ENCODE assay signal across 8 cellular contexts in the genomic region with DNA sequence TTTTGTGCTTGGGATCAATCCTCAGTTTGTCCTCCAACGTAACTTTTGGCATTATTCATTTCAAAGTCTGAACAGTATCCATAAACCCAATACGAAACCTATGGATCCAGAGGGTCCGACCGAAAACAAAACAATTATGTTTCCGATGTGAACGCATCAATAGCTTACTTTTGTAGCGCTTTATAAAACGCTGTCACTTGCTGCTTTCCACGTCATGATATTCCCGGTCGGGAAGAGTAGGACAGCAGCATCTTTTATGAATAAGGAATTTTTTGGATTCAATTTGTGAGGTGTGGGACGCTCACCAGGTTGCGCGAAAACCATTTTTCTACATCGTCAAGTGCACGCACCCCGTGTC.
DNase-seq lines count a peak whose midpoint lies in the region; ATAC-seq and TF ChIP-seq lines count a peak whose summit lies in the region.

No MANE protein-coding gene starts in this region.

- H2AFZ ChIP-seq in trophoblast cell (ENCODE audit: insufficient read depth, low read length, poor library complexity), result no peak overlapping the region

- H3K36me3 ChIP-seq in Panc1 (ENCODE audit: control insufficient read depth, insufficient read depth, low read length) (peaks cover 8% of the 10 kb centered on the region; the same call in 1 of the 2 replicates), trophoblast cell (ENCODE audit: control insufficient read depth in 1 of 2, insufficient read depth in 2 of 2, low read length in 2 of 2) (no peaks in the 10 kb centered on the region)

- intact Hi-C loops in Panc1 (cut with micrococcal nuclease; ENCODE audit: unreplicated experiment), result no loop called here

- H4K8ac ChIP-seq in trophoblast cell (ENCODE audit: low read depth, low read length), result no peak overlapping the region

- no peak overlapping the region for H3K23ac ChIP-seq in trophoblast cell (ENCODE audit: low read length)

- H3K14ac ChIP-seq in trophoblast cell (ENCODE audit: low read length), result no peak overlapping the region

- no peak overlapping the region for H2AK5ac ChIP-seq in trophoblast cell (ENCODE audit: low read length)

- WGBS in trophoblast cell (ENCODE audit: extremely low coverage, insufficient coverage, insufficient read length), result no CpG with 5 or more reads among the region's 17 CpGs

- no peak for ATAC-seq in Panc1

- H3K9me3 ChIP-seq in Panc1 (ENCODE audit: control insufficient read depth, insufficient read depth, low read depth, low read length) (no peaks in the 10 kb centered on the region), trophoblast cell (ENCODE audit: insufficient read depth, low read depth, low read length) (no peaks in the 10 kb centered on the region)

- H3K27ac ChIP-seq in Panc1 (ENCODE audit: low read length) (peak overlapping the region; percentile 88), trophoblast cell (ENCODE audit: low read depth, low read length) (no peak overlapping the region)

- H3K18ac ChIP-seq in trophoblast cell (ENCODE audit: low read length), result no peak overlapping the region

- no peak overlapping the region for H2BK5ac ChIP-seq in trophoblast cell (ENCODE audit: low read depth, low read length, poor library complexity)

- no peaks in the 10 kb centered on the region for H3K27me3 ChIP-seq in Panc1 (ENCODE audit: control insufficient read depth, insufficient read depth, low read length)
- no peaks in the 10 kb centered on the region for H3K27me3 ChIP-seq in trophoblast cell (ENCODE audit: insufficient read depth, low read length)

- peak overlapping the region; percentile 84 for H3K4me2 ChIP-seq in trophoblast cell (ENCODE audit: low read length)

- DNase-seq in EH (ENCODE audit: low read depth) (peak; percentile 22), Panc1 (ENCODE audit: low read depth, low spot score) (no peak), epithelial cell of esophagus (ENCODE audit: low read depth) (peak; percentile 12), trophoblast cell (peak in 1 of 2 donors; percentile 8), HCEC 1CT (no peak), HuH-7 (ENCODE audit: low spot score) (no peak), globus pallidus (ENCODE audit: low spot score) (no peak), nucleus accumbens (lab: John Stamatoyannopoulos, UW) (no peak)

- BruUV-seq in Panc1 (replicated peaks; lab: Mats Ljungman, UMichigan), result no TSS peak

- peaks cover 14% of the 10 kb centered on the region; the same call in 1 of the 2 replicates for H3K4me1 ChIP-seq in Panc1 (ENCODE audit: control insufficient read depth, insufficient read depth, low read length)
- no peaks in the 10 kb centered on the region for H3K4me1 ChIP-seq in trophoblast cell (ENCODE audit: control insufficient read depth in 1 of 2, insufficient read depth in 2 of 2, low read length in 2 of 2)

- POLR2A ChIA-PET in Panc1 (lab: Charles Lee), result interaction anchor here (0.7 kb wide), 1 partner anchor 867 kb away, joined by 3 read pairs; no protein-coding TSS in a partner anchor

- TF ChIP-seq CTCF in Panc1 (IDR thresholded peaks at IDR 0.05) (no peak), epithelial cell of esophagus (IDR thresholded peaks at IDR 0.05; ENCODE audit: insufficient read depth, low read depth, low read length, missing control alignments) (no peak)

- H4K12ac ChIP-seq in trophoblast cell (ENCODE audit: low read depth, low read length), result no peak overlapping the region

- H3K79me2 ChIP-seq in trophoblast cell (ENCODE audit: control insufficient read depth, insufficient read depth, low read length, poor library complexity), result no peaks in the 10 kb centered on the region

- H3K4ac ChIP-seq in trophoblast cell (ENCODE audit: low read depth, low read length), result no peak overlapping the region

- no peak overlapping the region for H4K91ac ChIP-seq in trophoblast cell (ENCODE audit: low read depth, low read length)

- H3K79me1 ChIP-seq in trophoblast cell (ENCODE audit: low read length), result peaks cover 7% of the 10 kb centered on the region

- CTCF ChIA-PET in Panc1 (lab: Charles Lee), result no interaction called here

- peak overlapping the region; percentile 82 to 93 for H3K4me3 ChIP-seq in Panc1 (ENCODE audit: low read depth in 2 of 2, low read length in 2 of 2)
- H3K4me3 ChIP-seq in epithelial cell of esophagus (ENCODE audit: low read length), result peak overlapping the region; percentile 88
- H3K4me3 ChIP-seq in trophoblast cell (ENCODE audit: low read depth, low read length), result peak overlapping the region; percentile 80

- H2BK12ac ChIP-seq in trophoblast cell (ENCODE audit: low read length), result no peak overlapping the region

- peak overlapping the region; percentile 21 for H3K9ac ChIP-seq in trophoblast cell (ENCODE audit: low read length)

- H2BK120ac ChIP-seq in trophoblast cell (ENCODE audit: insufficient read depth, low read length, poor library complexity), result no peak overlapping the region

- in situ Hi-C loops in Panc1 (cut with HindIII; ENCODE audit: low pct_unique_long_range_greater_than_20kb, low sequenced_read_pairs), result no loop called here

Comparison
In these comparisons a context has a peak if more than half of its experiments do, and no peak if none do; other contexts are left out.
1. DNase-seq: peak in EH (single experiment) and epithelial cell of esophagus (single experiment); none in Panc1 (single experiment), HCEC 1CT (single experiment), HuH-7 (single experiment), globus pallidus (single experiment) and nucleus accumbens (0 of 56).
2. Peak in every context shown above with its lines, with median percentiles within 50 percentile points of each other: H3K4me3 ChIP-seq.